In genomic region chr11:61955031-61955415, GRCh38 we compare ENCODE assay signal across 1 cellular context.
A peak's percentile ranks its signal among the peaks of the same experiment; 100 is the strongest.
TF ChIP-seq lines count a peak whose summit lies in the region.

No MANE protein-coding gene starts in this region.

TF ChIP-seq in HepG2, 621 proteins besides CTCF, POLR2A, EP300 and RAD21 (continued from another document and continues in another):
- 0 out of 4 replicates have a peak, but pooled peaks of 1 of the 2 experiments have one; percentile 24 for TF ChIP-seq HMGXB4 (CRISPR knock-in tag; IDR thresholded peaks at IDR 0.05; ENCODE audit: borderline replicate concordance in 1 of 2, low read depth in 1 of 2)
- TF ChIP-seq BCL3 (CRISPR knock-in tag; IDR thresholded peaks at IDR 0.05), result no peak
- no peak for TF ChIP-seq MED1 (CRISPR knock-in tag; IDR thresholded peaks at IDR 0.05)
- TF ChIP-seq ZGPAT (CRISPR knock-in tag; IDR thresholded peaks at IDR 0.05), result no peak
- peak in 1 of 2 experiments; percentile 62; a peak in 2 of 4 replicates for TF ChIP-seq ATF4 (CRISPR knock-in tag; IDR thresholded peaks at IDR 0.05)
- TF ChIP-seq SMAD9 (CRISPR knock-in tag; IDR thresholded peaks at IDR 0.05), result no peak
- 0 out of 2 replicates have a peak, but pooled peaks have one; percentile 20 for TF ChIP-seq FOXA3 (CRISPR knock-in tag; IDR thresholded peaks at IDR 0.05)
- TF ChIP-seq U2AF1 (optimal IDR thresholded peaks at IDR 0.05; ENCODE audit: low read depth, low read length), result no peak
- no peak for TF ChIP-seq ZNF577 (CRISPR knock-in tag; IDR thresholded peaks at IDR 0.05; ENCODE audit: borderline replicate concordance, low read depth)
- peak; percentile 61; the same call in 1 of the 2 replicates for TF ChIP-seq ZNF281 (CRISPR knock-in tag; IDR thresholded peaks at IDR 0.05; ENCODE audit: borderline replicate concordance)
- TF ChIP-seq GABPB1 (CRISPR knock-in tag; IDR thresholded peaks at IDR 0.05), result 0 out of 2 replicates have a peak, but pooled peaks have one; percentile 31
- TF ChIP-seq UBTF (CRISPR knock-in tag; IDR thresholded peaks at IDR 0.05), result peak; percentile 30; the same call in 1 of the 2 replicates
- peak; percentile 43 for TF ChIP-seq THAP11 (CRISPR knock-in tag; IDR thresholded peaks at IDR 0.05)
- TF ChIP-seq MBNL3 (CRISPR knock-in tag; conservative IDR thresholded peaks at IDR 0.05), result no peak
- peak; percentile 70 for TF ChIP-seq CEBPG (CRISPR knock-in tag; IDR thresholded peaks at IDR 0.05)
- no peak for TF ChIP-seq POLR2AphosphoS5 (IDR thresholded peaks at IDR 0.05; ENCODE audit: low read depth, low read length)
- TF ChIP-seq DDIT3 (CRISPR knock-in tag; IDR thresholded peaks at IDR 0.05), result no peak
- 0 out of 2 replicates have a peak, but pooled peaks have one; percentile 1 for TF ChIP-seq ZNF691 (CRISPR knock-in tag; IDR thresholded peaks at IDR 0.05; ENCODE audit: borderline replicate concordance, low read depth)
- peak; percentile 88; the same call in 1 of the 2 replicates for TF ChIP-seq TFAP4 (IDR thresholded peaks at IDR 0.05; ENCODE audit: borderline replicate concordance, low read depth)
- no peak for TF ChIP-seq ZFP82 (CRISPR knock-in tag; IDR thresholded peaks at IDR 0.05; ENCODE audit: borderline replicate concordance)
- TF ChIP-seq AHDC1 (CRISPR knock-in tag; IDR thresholded peaks at IDR 0.05; ENCODE audit: borderline replicate concordance), result no peak
- TF ChIP-seq ZFP91 (CRISPR knock-in tag; IDR thresholded peaks at IDR 0.05; ENCODE audit: borderline replicate concordance), result 0 out of 2 replicates have a peak, but pooled peaks have one; percentile 6
- TF ChIP-seq CHD2 (IDR thresholded peaks at IDR 0.05; ENCODE audit: low read depth, low read length), result 0 out of 2 replicates have a peak, but pooled peaks have one; percentile 8
- TF ChIP-seq ZNF687 (CRISPR knock-in tag; IDR thresholded peaks at IDR 0.05), result peak; percentile 50; the same call in 1 of the 2 replicates
